14 cellular contexts compared by ENCODE assay signal in genomic region chr4:185817403-185817818, GRCh38. TPM values are rescaled to one million over a fixed set of nuclear protein-coding genes. Genes with fewer than 3 reads are reported as not detected.
A peak's percentile ranks its signal among the peaks of the same experiment; 100 is the strongest.
DNase-seq lines count a peak whose midpoint lies in the region; ATAC-seq, FAIRE-seq and TF ChIP-seq lines count a peak whose summit lies in the region.
"Had no signal": no experiment of that assay in that cellular context is flagged by ENCODE, and none has a peak within 500 bp of the region (broad histone marks: within the 10 kb centered on the region; RNA-seq: fewer than 3 reads in every experiment).

No MANE protein-coding gene starts in this region.

- H3K27ac ChIP-seq in GM12878 (ENCODE audit: control insufficient read depth, insufficient read depth) (no peak overlapping the region), spleen (no peak overlapping the region)
- H3K27ac ChIP-seq: gastrocnemius medialis, vagina, WERI-Rb-1 had no signal

- WGBS in GM12878 (ENCODE audit: insufficient coverage, insufficient replicate concordance, low lambda C conversion rate, missing lambda C conversion rate), result 60% methylated on average over 8 of the region's 8 CpGs
- 56 to 92% (median 75%) methylated on average over 8 of the region's 8 CpGs for WGBS in spleen, 5 donors

- H3K9me3 Mint-ChIP-seq in type B pancreatic cell, result no peaks in the 10 kb centered on the region
- H3K9me3 Mint-ChIP-seq in stimulated activated naive B cell treated with anti-CD40 and anti-IgM and Interleukin-4, amounts not matched to agents 10 μg/mL and 1 μg/mL and 100 μg/mL, for 72 hours, result no peaks in the 10 kb centered on the region
- H3K9me3 Mint-ChIP-seq: activated naive CD8-positive, alpha-beta T cell treated with anti-CD3 and anti-CD28 coated beads, Interleukin-2, amount 50 U/mL, for 24 hours had no signal

- peak overlapping the region; percentile 25 for H3K4me3 Mint-ChIP-seq in type B pancreatic cell
- no peak overlapping the region for H3K4me3 Mint-ChIP-seq in stimulated activated naive B cell treated with anti-CD40 and anti-IgM and Interleukin-4, amounts not matched to agents 10 μg/mL and 1 μg/mL and 100 μg/mL, for 72 hours
- H3K4me3 Mint-ChIP-seq: activated naive CD8-positive, alpha-beta T cell treated with anti-CD3 and anti-CD28 coated beads, Interleukin-2, amount 50 U/mL, for 24 hours had no signal

- no peak overlapping the region for H2AFZ ChIP-seq in GM12878 (ENCODE audit: control insufficient read depth, low read depth, low read length)

- no peak overlapping the region for H3K4me2 ChIP-seq in GM12878 (ENCODE audit: control insufficient read depth, insufficient read depth)

- RAD21 ChIA-PET in GM12878 (lab: Charles Lee; ENCODE audit: unreplicated experiment), result no interaction called here

- ATAC-seq in GM12878 (peak; percentile 88), left colon (peak; percentile 95), HG03432 (IDR thresholded peaks at IDR 0.05; ENCODE audit: unreplicated experiment) (no peak)
- no peak for ATAC-seq in stimulated activated naive B cell treated with anti-CD40 and anti-IgM and Interleukin-4, amounts not matched to agents 10 μg/mL and 1 μg/mL and 100 μg/mL, for 72 hours (replicated peaks)
- ATAC-seq: activated naive CD8-positive, alpha-beta T cell treated with anti-CD3 and anti-CD28 coated beads, Interleukin-2, amount 50 U/mL, for 24 hours; gastrocnemius medialis; SK-N-SH treated with all-trans-retinoic acid at 6 μM for 48 hours had no signal

- DNase-seq in NCI-H345 (lab: John Stamatoyannopoulos, UW) (peak; percentile 55), NCI-H345 treated with DMSO at 0.1 percent for 48 hours (lab: John Stamatoyannopoulos, UW; ENCODE audit: unreplicated experiment) (no peak), GM12878 (ENCODE audit: low read depth, low spot score) (no peak), left colon (peak; percentile 50 to 73), type B pancreatic cell (ENCODE audit: extremely low spot score, unreplicated experiment) (no peak), spleen (no peak)
- no peak for DNase-seq in stimulated activated naive B cell treated with anti-CD40 and anti-IgM and Interleukin-4, amounts not matched to agents 10 μg/mL and 1 μg/mL and 100 μg/mL, for 72 hours
- DNase-seq: activated naive CD8-positive, alpha-beta T cell treated with anti-CD3 and anti-CD28 coated beads, Interleukin-2, amount 50 U/mL, for 24 hours; gastrocnemius medialis; left cardiac atrium; WERI-Rb-1 had no signal

- H3K36me3 Mint-ChIP-seq in type B pancreatic cell, result no peaks in the 10 kb centered on the region
- no peaks in the 10 kb centered on the region for H3K36me3 Mint-ChIP-seq in stimulated activated naive B cell treated with anti-CD40 and anti-IgM and Interleukin-4, amounts not matched to agents 10 μg/mL and 1 μg/mL and 100 μg/mL, for 72 hours

- TF ChIP-seq CTCF in GM12878 (IDR thresholded peaks at IDR 0.05 in 2 of 3, conservative IDR thresholded peaks at IDR 0.05 in 1 of 3; ENCODE audit: control insufficient read depth in 2 of 3, extremely low read depth in 1 of 3, insufficient read depth in 1 of 3, low read depth in 3 of 3, low read length in 3 of 3) (no peak), type B pancreatic cell (conservative IDR thresholded peaks at IDR 0.05) (no peak), spleen (IDR thresholded peaks at IDR 0.05 in 8 of 11, conservative IDR thresholded peaks at IDR 0.05 in 3 of 11) (no peak)

- CTCF ChIA-PET in GM12878 (lab: Yijun Ruan, JAX), result no interaction called here

- no peak overlapping the region for H3K9ac ChIP-seq in GM12878 (ENCODE audit: control insufficient read depth, insufficient read depth, low read length)

- TF ChIP-seq POLR2A in GM12878 (IDR thresholded peaks at IDR 0.05; ENCODE audit: low read depth, low read length), result no peak
- no peak for TF ChIP-seq POLR2A in spleen (IDR thresholded peaks at IDR 0.05)

- peak overlapping the region; percentile 68 for H3K27ac Mint-ChIP-seq in type B pancreatic cell
- no peak overlapping the region for H3K27ac Mint-ChIP-seq in stimulated activated naive B cell treated with anti-CD40 and anti-IgM and Interleukin-4, amounts not matched to agents 10 μg/mL and 1 μg/mL and 100 μg/mL, for 72 hours
- H3K27ac Mint-ChIP-seq: activated naive CD8-positive, alpha-beta T cell treated with anti-CD3 and anti-CD28 coated beads, Interleukin-2, amount 50 U/mL, for 24 hours had no signal

- POLR2A ChIA-PET in GM12878 (lab: Charles Lee), result no interaction called here

- TF ChIP-seq EP300 in GM12878 (IDR thresholded peaks at IDR 0.05; ENCODE audit: borderline replicate concordance in 1 of 2, control insufficient read depth in 1 of 2, low read depth in 2 of 2, low read length in 2 of 2), result no peak

- intact Hi-C loops in GM12878 (cut with micrococcal nuclease; ENCODE audit: unreplicated experiment), result no loop called here
- intact Hi-C loops in left colon (cut with DNase I, micrococcal nuclease), result no loop called here
- intact Hi-C loops in spleen (cut with DNase I; ENCODE audit: low total_unique reads), result no loop called here

- FAIRE-seq in GM12878 (lab: Jason Lieb, UNC), result no peak

- H4K20me1 ChIP-seq in GM12878 (ENCODE audit: control insufficient read depth, insufficient read depth), result no peaks in the 10 kb centered on the region

- H3K36me3 ChIP-seq in GM12878 (ENCODE audit: control insufficient read depth in 2 of 2, insufficient read depth in 2 of 2, low read length in 1 of 2) (no peaks in the 10 kb centered on the region), spleen (no peaks in the 10 kb centered on the region)
- H3K36me3 ChIP-seq: gastrocnemius medialis, vagina, WERI-Rb-1 had no signal

- H3K27me3 Mint-ChIP-seq in type B pancreatic cell, result peaks cover 8% of the 10 kb centered on the region
- peaks cover 0 to 13% of the 10 kb centered on the region in 2 donors for H3K27me3 Mint-ChIP-seq in stimulated activated naive B cell treated with anti-CD40 and anti-IgM and Interleukin-4, amounts not matched to agents 10 μg/mL and 1 μg/mL and 100 μg/mL, for 72 hours

- no peak for TF ChIP-seq RAD21 in GM12878 (IDR thresholded peaks at IDR 0.05; ENCODE audit: insufficient read depth, low read depth, low read length)

- no peaks in the 10 kb centered on the region for H3K79me2 ChIP-seq in GM12878 (ENCODE audit: control insufficient read depth, insufficient read depth, low read length)

- peaks cover 26% of the 10 kb centered on the region for H3K4me1 Mint-ChIP-seq in type B pancreatic cell (ENCODE audit: unreplicated experiment)
- peaks cover under 1 to 2% of the 10 kb centered on the region in 2 donors for H3K4me1 Mint-ChIP-seq in stimulated activated naive B cell treated with anti-CD40 and anti-IgM and Interleukin-4, amounts not matched to agents 10 μg/mL and 1 μg/mL and 100 μg/mL, for 72 hours
- H3K4me1 Mint-ChIP-seq: activated naive CD8-positive, alpha-beta T cell treated with anti-CD3 and anti-CD28 coated beads, Interleukin-2, amount 50 U/mL, for 24 hours had no signal

- H3K27me3 ChIP-seq in GM12878 (replicated peaks in 1 of 2; ENCODE audit: control insufficient read depth in 2 of 2, insufficient read depth in 2 of 2, low read length in 1 of 2) (no peaks in the 10 kb centered on the region; a peak in 1 of 4 replicates), spleen (replicated peaks in 1 of 7) (no peaks in the 10 kb centered on the region)
- H3K27me3 ChIP-seq: vagina had no signal

- no TSS peak for BruUV-seq in GM12878 (replicated peaks; lab: Mats Ljungman, UMichigan)

- in situ Hi-C loops in GM12878 (cut with MboI), result no loop called here

- H3K4me1 ChIP-seq in GM12878 (ENCODE audit: control insufficient read depth, insufficient read depth, low read length), result no peaks in the 10 kb centered on the region; the same call in 1 of the 2 replicates
- H3K4me1 ChIP-seq in spleen, result peaks cover 0 to 5% (median 0%) of the 10 kb centered on the region in 6 donors
- H3K4me1 ChIP-seq: gastrocnemius medialis, vagina had no signal

- H3K4me3 ChIP-seq in GM12878, result no peak overlapping the region
- no peak overlapping the region for H3K4me3 ChIP-seq in spleen
- H3K4me3 ChIP-seq: gastrocnemius medialis, vagina had no signal

- SMC1A ChIA-PET in GM12878 (lab: Charles Lee; ENCODE audit: uncharacterized antibody, unreplicated experiment), result no interaction called here

- H3K9me3 ChIP-seq in GM12878 (replicated peaks; ENCODE audit: control insufficient read depth, insufficient read depth, low read length) (no peaks in the 10 kb centered on the region), spleen (peaks cover 0 to 4% (median 0%) of the 10 kb centered on the region in 8 donors)
- H3K9me3 ChIP-seq: gastrocnemius medialis, vagina had no signal

TF ChIP-seq in GM12878, 131 proteins besides CTCF, POLR2A, EP300 and RAD21:
- TF ChIP-seq TBL1XR1 (IDR thresholded peaks at IDR 0.05; ENCODE audit: low read depth, low read length) (no peak), ZNF24 (IDR thresholded peaks at IDR 0.05) (peak; percentile 19; the same call in 1 of the 2 replicates)

RNA-seq across cellular contexts. Expression of gene SORBS2, which starts 5.4 kb away (rescaled TPM):
- 5.2 and 6.3 TPM in 2 replicates for total RNA-seq in GM12878 (2013; cell fraction: nucleolus; rRNA removed)
- total RNA-seq in GM12878 (2014; rRNA removed) (0.22 and 0.90 TPM in 2 replicates), GM12878 (2014; rRNA removed; fragmentation: Illumina TruSeq; extraction: Trizol) (0.41 and 1.0 TPM in 2 replicates), GM12878 (2021) (0.35 and 0.90 TPM in 2 replicates), left colon (10 to 100 TPM; 37.5 to 82.2 TPM), type B pancreatic cell (ENCODE audit: low replicate concordance) (22.6 and 43.2 TPM in 2 replicates), spleen (100 to 1,000 TPM in 3 of 7 donors, 10 to 100 TPM in 4; 69.4 to 128 (median 90.4) TPM)
- polyA plus RNA-seq in GM12878 (2011; ENCODE audit: low read depth), result 1.2 TPM
- polyA plus RNA-seq in GM12878 (2011; rRNA removed) (2.2 and 3.0 TPM in 2 replicates), GM12878 (2014; fragmentation: Illumina TruSeq; extraction: Trizol) (0.69 and 1.2 TPM in 2 replicates), GM12878 (2014; fragmentation: Nextera tagmentation; extraction: Ambion mirVana) (under 1 TPM; 0.06 to 0.51 TPM), GM12878 (2014; rRNA removed) (0.31 and 0.80 TPM in 2 replicates), GM12878 (2016; fragmentation: Nextera tagmentation; extraction: Ambion mirVana) (under 1 TPM; 0.56 to 0.92 TPM), spleen (10 to 100 TPM in 2 of 3 donors, 1 to 10 TPM in 1; 5.9 to 22.0 (median 10.8) TPM)
- 2.8 and 3.5 TPM in 2 replicates for polyA plus RNA-seq in GM12878 (2011; cell fraction: cytosol; rRNA removed)
- polyA plus RNA-seq in GM12878 (2011; cell fraction: nucleus; rRNA removed), result 4.6 and 7.5 TPM in 2 replicates
- 0.65 and 1.6 TPM in 2 replicates for polyA plus RNA-seq in GM12878 (2012)
- polyA minus RNA-seq in GM12878 (2011; rRNA and poly(A)+ RNA removed), result 5.3 and 8.3 TPM in 2 replicates
- 2.0 and 4.3 TPM in 2 replicates for polyA minus RNA-seq in GM12878 (2011; cell fraction: cytosol; rRNA and poly(A)+ RNA removed)
- polyA minus RNA-seq in GM12878 (2011; cell fraction: nucleus; rRNA and poly(A)+ RNA removed), result 4.6 and 7.0 TPM in 2 replicates

Comparison
In these comparisons a context has a peak if more than half of its experiments do, and no peak if none do; other contexts are left out.
1. DNase-seq: peak in NCI-H345 (single experiment) and left colon (2 of 2); none in NCI-H345 treated with DMSO at 0.1 percent for 48 hours (single experiment), GM12878 (single experiment), type B pancreatic cell (single experiment), spleen (single experiment) and stimulated activated naive B cell treated with anti-CD40 and anti-IgM and Interleukin-4, amounts not matched to agents 10 μg/mL and 1 μg/mL and 100 μg/mL, for 72 hours (single experiment).
2. ATAC-seq: peak in GM12878 (single experiment) and left colon (single experiment); none in HG03432 (single experiment) and stimulated activated naive B cell treated with anti-CD40 and anti-IgM and Interleukin-4, amounts not matched to agents 10 μg/mL and 1 μg/mL and 100 μg/mL, for 72 hours (0 of 2).